In genomic region chr2:174334278-174334715, GRCh38 we compare ENCODE assay signal across 2 cellular contexts.
TF ChIP-seq lines count a peak whose summit lies in the region.

No MANE protein-coding gene starts in this region.

TF ChIP-seq in GM23338, 12 proteins besides CTCF, POLR2A, EP300 and RAD21:
- TF ChIP-seq, protein P1, sequence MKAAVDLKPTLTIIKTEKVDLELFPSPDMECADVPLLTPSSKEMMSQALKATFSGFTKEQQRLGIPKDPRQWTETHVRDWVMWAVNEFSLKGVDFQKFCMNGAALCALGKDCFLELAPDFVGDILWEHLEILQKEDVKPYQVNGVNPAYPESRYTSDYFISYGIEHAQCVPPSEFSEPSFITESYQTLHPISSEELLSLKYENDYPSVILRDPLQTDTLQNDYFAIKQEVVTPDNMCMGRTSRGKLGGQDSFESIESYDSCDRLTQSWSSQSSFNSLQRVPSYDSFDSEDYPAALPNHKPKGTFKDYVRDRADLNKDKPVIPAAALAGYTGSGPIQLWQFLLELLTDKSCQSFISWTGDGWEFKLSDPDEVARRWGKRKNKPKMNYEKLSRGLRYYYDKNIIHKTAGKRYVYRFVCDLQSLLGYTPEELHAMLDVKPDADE (IDR thresholded peaks at IDR 0.05) = no peak
- peak; percentile 17 for TF ChIP-seq EZH2phosphoT487 (IDR thresholded peaks at IDR 0.05; ENCODE audit: unreplicated experiment)
- TF ChIP-seq CREB1 (CRISPR knock-in tag; IDR thresholded peaks at IDR 0.05; ENCODE audit: low read depth) = no peak
- peak; percentile 78 for TF ChIP-seq EZH2 (IDR thresholded peaks at IDR 0.05; ENCODE audit: low read depth, unreplicated experiment)

TF ChIP-seq in GM12878, 131 proteins besides CTCF, POLR2A, EP300 and RAD21 (continued from another document):
- TF ChIP-seq TCF7 (IDR thresholded peaks at IDR 0.05; ENCODE audit: borderline replicate concordance) (no peak), ZBTB40 (IDR thresholded peaks at IDR 0.05; ENCODE audit: borderline replicate concordance) (no peak), RELA (IDR thresholded peaks at IDR 0.05; ENCODE audit: borderline replicate concordance, partially characterized antibody) (no peak)
